8 cellular contexts compared by ENCODE assay signal in the genomic region with DNA sequence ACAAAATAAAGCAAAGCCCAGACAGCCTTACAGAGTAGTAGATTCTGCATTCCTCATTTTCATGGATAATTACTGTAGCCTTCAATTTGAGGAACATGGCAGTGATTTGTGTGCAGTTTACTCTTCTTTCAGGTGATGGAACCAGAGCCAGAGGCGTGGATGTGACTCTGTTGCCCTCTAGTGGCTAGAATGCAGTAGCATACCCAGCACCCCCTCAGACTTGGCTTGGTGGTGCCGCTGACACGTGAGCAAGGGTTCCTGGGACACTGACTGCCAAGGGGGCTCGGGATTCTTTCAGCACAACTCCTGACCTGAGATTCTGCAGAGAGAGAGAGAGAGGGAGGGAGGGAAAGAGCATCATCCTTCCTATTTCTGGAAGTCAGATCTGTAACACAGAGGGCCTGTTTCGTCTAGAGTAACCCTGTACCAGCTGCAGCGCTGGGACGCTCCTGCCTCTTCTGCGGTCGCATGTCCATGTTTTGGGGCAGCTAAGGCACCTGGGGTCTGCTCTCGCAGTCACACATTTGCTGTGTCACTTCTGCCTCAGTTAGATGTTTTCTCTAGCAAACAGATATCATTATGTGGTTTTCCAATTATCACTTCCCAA.
DNase-seq lines count a peak whose midpoint lies in the region; ATAC-seq and TF ChIP-seq lines count a peak whose summit lies in the region.

No MANE protein-coding gene starts in this region.

- no peak overlapping the region for H3K9ac ChIP-seq in adipocyte (ENCODE audit: low read length)

- no peaks in the 10 kb centered on the region for H3K36me3 ChIP-seq in adipocyte (ENCODE audit: control insufficient read depth, insufficient read depth, low read length, severe bottlenecking)
- H3K36me3 ChIP-seq in left ventricle myocardium inferior, result no peaks in the 10 kb centered on the region
- no peaks in the 10 kb centered on the region for H3K36me3 ChIP-seq in psoas muscle (ENCODE audit: insufficient read depth in 1 of 2, low read depth in 1 of 2)

- TF ChIP-seq CTCF in left ventricle myocardium inferior (IDR thresholded peaks at IDR 0.05; ENCODE audit: borderline replicate concordance) (peak; percentile 91), psoas muscle (IDR thresholded peaks at IDR 0.05) (peak; percentile 82)

- H3K27ac ChIP-seq in left ventricle myocardium inferior (replicated peaks) (no peak overlapping the region), psoas muscle (no peak overlapping the region)

- no peaks in the 10 kb centered on the region for H3K4me1 ChIP-seq in adipocyte (ENCODE audit: control insufficient read depth, insufficient read depth, low read length)
- no peaks in the 10 kb centered on the region for H3K4me1 ChIP-seq in left ventricle myocardium inferior
- H3K4me1 ChIP-seq in psoas muscle, result no peaks in the 10 kb centered on the region

- H3K27me3 ChIP-seq in adipocyte (replicated peaks; ENCODE audit: control insufficient read depth, insufficient read depth, low read length) (no peaks in the 10 kb centered on the region), left ventricle myocardium inferior (ENCODE audit: low read depth) (peaks cover 49% of the 10 kb centered on the region), psoas muscle (ENCODE audit: insufficient read depth in 3 of 3, low read length in 2 of 3) (no peaks in the 10 kb centered on the region)

- H3K9me3 ChIP-seq in adipocyte (ENCODE audit: control insufficient read depth, low read length) (no peaks in the 10 kb centered on the region), left ventricle myocardium inferior (replicated peaks) (no peaks in the 10 kb centered on the region), psoas muscle (no peaks in the 10 kb centered on the region)

- H3K4me3 ChIP-seq in Jurkat, Clone E6-1 (ENCODE audit: low read length), result no peak overlapping the region
- no peak overlapping the region for H3K4me3 ChIP-seq in adipocyte (ENCODE audit: low read length)
- no peak overlapping the region for H3K4me3 ChIP-seq in left ventricle myocardium inferior
- no peak overlapping the region for H3K4me3 ChIP-seq in psoas muscle

- intact Hi-C loops in left ventricle myocardium inferior (cut with micrococcal nuclease), result no loop called here
- intact Hi-C loops in psoas muscle (cut with DNase I), result loop anchor here (5.0 to 10.0 kb wide), 2 partner anchors 153 to 736 kb away; no protein-coding TSS in a partner anchor

- WGBS in psoas muscle, 3 donors, result 28 to 41% (median 29%) methylated on average over 10 of the region's 10 CpGs

- ATAC-seq in GM21576 (IDR thresholded peaks at IDR 0.05; ENCODE audit: unreplicated experiment) (peak; percentile 80), psoas muscle (peak; percentile 71 to 89 (median 86))

- DNase-seq in GM03348 (ENCODE audit: low spot score), result peak; percentile 82
- peak; percentile 43 for DNase-seq in Jurkat, Clone E6-1 (ENCODE audit: low read depth, low spot score)
- peak; percentile 59 for DNase-seq in RKO (ENCODE audit: low spot score)
- DNase-seq in adipocyte (ENCODE audit: low read depth), result peak; percentile 75
- DNase-seq in left ventricle myocardium inferior, result peak; percentile 17
- peak; percentile 27 to 54 for DNase-seq in psoas muscle
- DNase-seq in NK-92 treated with Interleukin-12 subunit alpha and Interleukin-12 subunit beta, amount 100 ng/mL, for 24 hours (lab: John Stamatoyannopoulos, UW), result no peak
